In genomic region chr6:36386495-36387439, GRCh38 we compare ENCODE assay signal across 8 cellular contexts. TPM values are rescaled to one million over a fixed set of nuclear protein-coding genes. Genes with fewer than 3 reads are reported as not detected.
DNase-seq lines count a peak whose midpoint lies in the region; ATAC-seq and TF ChIP-seq lines count a peak whose summit lies in the region.

No MANE protein-coding gene starts in this region.

- peak; percentile 62 for TF ChIP-seq CTCF in chondrocyte (IDR thresholded peaks at IDR 0.05)

- no peaks in the 10 kb centered on the region for H3K9me3 Mint-ChIP-seq in chondrocyte (ENCODE audit: low read depth)

- H3K27ac Mint-ChIP-seq in chondrocyte (ENCODE audit: unreplicated experiment), result peak overlapping the region; percentile 49

- H3K4me1 Mint-ChIP-seq in chondrocyte (ENCODE audit: low read depth), result peaks cover 17% of the 10 kb centered on the region

- H3K4me3 Mint-ChIP-seq in chondrocyte (ENCODE audit: unreplicated experiment), result peak overlapping the region; percentile 86

- peaks cover 21% of the 10 kb centered on the region for H3K27me3 Mint-ChIP-seq in chondrocyte (ENCODE audit: low read depth)

- H3K36me3 Mint-ChIP-seq in chondrocyte (ENCODE audit: low read depth), result no peaks in the 10 kb centered on the region

- DNase-seq in AG08396 (ENCODE audit: low spot score), result peak; percentile 71
- peak; percentile 20 for DNase-seq in SK-MEL-5 (ENCODE audit: low read depth, low spot score)
- no peak for DNase-seq in chondrocyte (ENCODE audit: low spot score)
- DNase-seq in kidney glomerular epithelial cell (lab: John Stamatoyannopoulos, UW), result peak; percentile 56
- peak; percentile 8 for DNase-seq in stimulated activated CD4-positive, alpha-beta T cell treated with anti-CD3 and anti-CD28 coated beads, Interleukin-2, amount 100 ng/mL, for 4 hours (ENCODE audit: low read depth)
- no peak for DNase-seq in NK-92 (lab: John Stamatoyannopoulos, UW; ENCODE audit: unreplicated experiment)

- peak; percentile 19 for ATAC-seq in GM19324 (IDR thresholded peaks at IDR 0.05; ENCODE audit: low FRiP score, unreplicated experiment)
- no peak for ATAC-seq in HG03378 (IDR thresholded peaks at IDR 0.05; ENCODE audit: unreplicated experiment)

- in situ Hi-C loops in SK-MEL-5 (cut with HindIII; ENCODE audit: low pct_unique_long_range_greater_than_20kb, low sequenced_read_pairs), result no loop called here

RNA-seq across cellular contexts. Expression of gene ETV7, which starts 0.7 kb away (rescaled TPM):
- total RNA-seq in SK-MEL-5 (2014; rRNA removed; shearing (Covaris generic)), result not detected in 2 replicates
- not detected in 2 replicates for polyA plus RNA-seq in SK-MEL-5 (2015; cell fraction: cytosol; rRNA removed)
- not detected in 2 replicates for polyA plus RNA-seq in SK-MEL-5 (2015; cell fraction: nucleus; rRNA removed)
- not detected in 3 replicates for total RNA-seq in chondrocyte

RNA-seq across cellular contexts. Expression of gene BNIP5, which starts 50.1 kb away (rescaled TPM):
- total RNA-seq in SK-MEL-5 (2014; rRNA removed; shearing (Covaris generic)), result not detected in 2 replicates
- not detected in 2 replicates for polyA plus RNA-seq in SK-MEL-5 (2015; cell fraction: cytosol; rRNA removed)
- polyA plus RNA-seq in SK-MEL-5 (2015; cell fraction: nucleus; rRNA removed), result not detected in 2 replicates
- not detected in 3 replicates for total RNA-seq in chondrocyte

RNA-seq across cellular contexts. Expression of gene PXT1, which starts 55.9 kb away (rescaled TPM):
- not detected in 2 replicates for total RNA-seq in SK-MEL-5 (2014; rRNA removed; shearing (Covaris generic))
- not detected in 2 replicates for polyA plus RNA-seq in SK-MEL-5 (2015; cell fraction: cytosol; rRNA removed)
- polyA plus RNA-seq in SK-MEL-5 (2015; cell fraction: nucleus; rRNA removed), result not detected in 2 replicates
- total RNA-seq in chondrocyte, result not detected in 3 replicates

RNA-seq across cellular contexts. Expression of gene KCTD20, which starts 56.0 kb away (rescaled TPM):
- 83.0 and 89.0 TPM in 2 replicates for total RNA-seq in SK-MEL-5 (2014; rRNA removed; shearing (Covaris generic))
- 46.5 and 58.0 TPM in 2 replicates for polyA plus RNA-seq in SK-MEL-5 (2015; cell fraction: cytosol; rRNA removed)
- polyA plus RNA-seq in SK-MEL-5 (2015; cell fraction: nucleus; rRNA removed), result 18.8 and 21.1 TPM in 2 replicates
- 76.0 to 92.4 TPM (median 89.1 TPM) in 3 replicates for total RNA-seq in chondrocyte

Comparison
In these comparisons a context has a peak if more than half of its experiments do, and no peak if none do; other contexts are left out.
1. DNase-seq: peak in AG08396 (single experiment), SK-MEL-5 (single experiment), kidney glomerular epithelial cell (single experiment) and stimulated activated CD4-positive, alpha-beta T cell treated with anti-CD3 and anti-CD28 coated beads, Interleukin-2, amount 100 ng/mL, for 4 hours (single experiment); none in chondrocyte (single experiment) and NK-92 (single experiment).